Comparison of ENCODE assay signal across 14 cellular contexts in the genomic region with DNA sequence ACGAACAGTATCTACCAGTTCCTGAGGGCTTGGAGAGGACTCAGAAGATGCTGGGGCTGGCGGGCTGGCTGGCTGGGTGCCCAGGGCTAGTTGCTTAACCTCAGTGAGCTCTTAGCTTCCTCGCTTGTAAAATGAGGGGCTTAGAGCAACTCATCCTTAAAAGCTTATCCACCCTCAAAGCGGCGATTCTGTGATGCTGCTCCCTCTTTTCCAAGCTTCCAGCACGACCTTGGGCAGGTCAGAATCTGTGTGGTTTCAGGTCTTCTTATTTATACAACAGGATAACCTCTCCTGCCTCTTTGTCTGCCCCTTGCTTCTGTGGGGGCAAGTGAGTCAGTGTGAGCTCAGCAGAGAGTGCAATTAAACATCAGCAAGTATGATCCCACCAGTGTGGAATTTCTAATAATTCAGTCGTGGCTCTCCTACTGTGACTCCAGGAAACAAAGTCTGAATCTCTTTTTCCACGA.
DNase-seq lines count a peak whose midpoint lies in the region; ATAC-seq, FAIRE-seq and TF ChIP-seq lines count a peak whose summit lies in the region.
"Had no signal": no experiment of that assay in that cellular context is flagged by ENCODE, and none has a peak within 500 bp of the region (broad histone marks: within the 10 kb centered on the region; RNA-seq: fewer than 3 reads in every experiment).

No MANE protein-coding gene starts in this region.

- no peak for ATAC-seq in GM21825 (IDR thresholded peaks at IDR 0.05; ENCODE audit: unreplicated experiment)

- H3K36me3 ChIP-seq in bronchial epithelial cell (ENCODE audit: control insufficient read depth, insufficient read depth, low read length) (no peaks in the 10 kb centered on the region), ascending aorta (no peaks in the 10 kb centered on the region)
- H3K36me3 ChIP-seq: esophagus squamous epithelium had no signal

- H3K4me3 ChIP-seq in AG09309 (ENCODE audit: control insufficient read depth, low read depth, low read length) (no peak overlapping the region), bronchial epithelial cell (ENCODE audit: low read depth, low read length) (no peak overlapping the region), ascending aorta (no peak overlapping the region)
- H3K4me3 ChIP-seq: esophagus squamous epithelium had no signal

- no peaks in the 10 kb centered on the region for H3K36me3 Mint-ChIP-seq in activated CD4-positive, alpha-beta memory T cell treated with anti-CD3 and anti-CD28 coated beads for 36 hours
- H3K36me3 Mint-ChIP-seq: naive B cell had no signal

- FAIRE-seq in bronchial epithelial cell (lab: Jason Lieb, UNC) = no peak
- FAIRE-seq: GM19239 had no signal

- H3K27me3 ChIP-seq in bronchial epithelial cell (ENCODE audit: control insufficient read depth, insufficient read depth, low read length) (no peaks in the 10 kb centered on the region), ascending aorta (no peaks in the 10 kb centered on the region)

- peaks cover 2% of the 10 kb centered on the region for H3K27me3 Mint-ChIP-seq in activated CD4-positive, alpha-beta memory T cell treated with anti-CD3 and anti-CD28 coated beads for 36 hours

- no peaks in the 10 kb centered on the region for H3K4me1 Mint-ChIP-seq in activated CD4-positive, alpha-beta memory T cell treated with anti-CD3 and anti-CD28 coated beads for 36 hours (ENCODE audit: low read depth)

- peaks cover 0 to 5% of the 10 kb centered on the region in 2 donors for H3K9me3 ChIP-seq in ascending aorta
- H3K9me3 ChIP-seq: esophagus squamous epithelium had no signal

- no peak for TF ChIP-seq CTCF in AG09309 (IDR thresholded peaks at IDR 0.05; ENCODE audit: control insufficient read depth, insufficient read depth, low read depth, low read length, missing control alignments)
- TF ChIP-seq CTCF in bronchial epithelial cell (IDR thresholded peaks at IDR 0.05; ENCODE audit: insufficient read depth, low read length, severe bottlenecking) = no peak
- no peak for TF ChIP-seq CTCF in ascending aorta (IDR thresholded peaks at IDR 0.05)

- H3K4me3 Mint-ChIP-seq in activated CD4-positive, alpha-beta memory T cell treated with anti-CD3 and anti-CD28 coated beads for 36 hours = no peak overlapping the region
- H3K4me3 Mint-ChIP-seq: naive B cell had no signal

- CTCF ChIA-PET in activated CD4-positive, alpha-beta memory T cell treated with anti-CD3 and anti-CD28 coated beads for 36 hours (lab: Charles Lee) = no interaction called here

- DNase-seq in AG09309 (ENCODE audit: low read depth) = peak; percentile 72
- peak; percentile 59 for DNase-seq in LHCN-M2 (ENCODE audit: low read depth)
- peak; percentile 3 for DNase-seq in bronchial epithelial cell (ENCODE audit: low read depth)
- DNase-seq in myocyte (ENCODE audit: low read depth) = peak; percentile 7
- DNase-seq in ascending aorta (ENCODE audit: low spot score in 2 of 2) = no peak
- DNase-seq in germinal center (ENCODE audit: low spot score) = no peak
- DNase-seq in activated CD4-positive, alpha-beta memory T cell treated with anti-CD3 and anti-CD28 coated beads for 36 hours = no peak
- DNase-seq: activated naive CD4-positive, alpha-beta T cell; esophagus squamous epithelium; naive B cell; NCI-H1694; T-helper 2 cell had no signal

- H3K9me3 Mint-ChIP-seq in activated CD4-positive, alpha-beta memory T cell treated with anti-CD3 and anti-CD28 coated beads for 36 hours = peaks cover 2% of the 10 kb centered on the region

- H3K4me1 ChIP-seq in ascending aorta = no peaks in the 10 kb centered on the region

- H3K27ac ChIP-seq in ascending aorta = no peak overlapping the region

- intact Hi-C loops in ascending aorta (cut with DNase I) = no loop called here
- intact Hi-C loops in activated CD4-positive, alpha-beta memory T cell treated with anti-CD3 and anti-CD28 coated beads for 36 hours (cut with micrococcal nuclease) = no loop called here

- no peak overlapping the region for H3K27ac Mint-ChIP-seq in activated CD4-positive, alpha-beta memory T cell treated with anti-CD3 and anti-CD28 coated beads for 36 hours
- H3K27ac Mint-ChIP-seq: naive B cell had no signal

- POLR2A ChIA-PET in activated CD4-positive, alpha-beta memory T cell treated with anti-CD3 and anti-CD28 coated beads for 36 hours (lab: Charles Lee) = no interaction called here

Comparison
In these comparisons a context has a peak if more than half of its experiments do, and no peak if none do; other contexts are left out.
1. DNase-seq: peak in AG09309 (single experiment), LHCN-M2 (single experiment), bronchial epithelial cell (single experiment) and myocyte (single experiment); none in ascending aorta (0 of 2), germinal center (single experiment) and activated CD4-positive, alpha-beta memory T cell treated with anti-CD3 and anti-CD28 coated beads for 36 hours (single experiment).